Comparison of ENCODE assay signal across 17 cellular contexts in genomic region chr6:90315354-90315960, GRCh38.
"Had no signal": no experiment of that assay in that cellular context is flagged by ENCODE, and none has a peak within 500 bp of the region (broad histone marks: within the 10 kb centered on the region; RNA-seq: fewer than 3 reads in every experiment).

No MANE protein-coding gene starts in this region.

- ATAC-seq: activated CD8-positive, alpha-beta T cell treated with anti-CD3 and anti-CD28 coated beads, Interleukin-2, amount 10 ng/mL, durations not matched to agents 7 days and 5 days; activated T-cell treated with anti-CD3 and anti-CD28 coated beads, Interleukin-2, amount 50 U/mL, for 4 hours; body of pancreas; foreskin keratinocyte; left lung had no signal

- H3K4me3 Mint-ChIP-seq: activated CD4-positive, alpha-beta T cell treated with anti-CD3 and anti-CD28 coated beads, Interleukin-2, amount 10 ng/mL, durations not matched to agents 24 days and 14 days; activated CD8-positive, alpha-beta T cell treated with anti-CD3 and anti-CD28 coated beads, Interleukin-2, amount 10 ng/mL, durations not matched to agents 7 days and 5 days; activated naive CD4-positive, alpha-beta T cell treated with anti-CD3 and anti-CD28 coated beads for 36 hours; activated T-cell treated with anti-CD3 and anti-CD28 coated beads, Interleukin-2, amount 50 U/mL, for 4 hours; neural crest cell; stimulated activated naive CD8-positive, alpha-beta T cell treated with anti-CD3 and anti-CD28 coated beads, Interleukin-15, Interleukin-2, amounts not matched to agents 100 ng/mL and 50 ng/mL, for 24 hours had no signal

- H3K27ac ChIP-seq: body of pancreas, foreskin keratinocyte, left lung, suprapubic skin, vagina had no signal

- H3K27me3 Mint-ChIP-seq: stimulated activated naive CD8-positive, alpha-beta T cell treated with anti-CD3 and anti-CD28 coated beads, Interleukin-15, Interleukin-2, amounts not matched to agents 100 ng/mL and 50 ng/mL, for 24 hours had no signal

- H3K4me3 ChIP-seq: body of pancreas, left lung, suprapubic skin, vagina had no signal

- H3K9me3 ChIP-seq: body of pancreas, left lung, suprapubic skin, vagina had no signal

- H3K27ac Mint-ChIP-seq: activated CD4-positive, alpha-beta T cell treated with anti-CD3 and anti-CD28 coated beads, Interleukin-2, amount 10 ng/mL, durations not matched to agents 24 days and 14 days; activated CD8-positive, alpha-beta T cell treated with anti-CD3 and anti-CD28 coated beads, Interleukin-2, amount 10 ng/mL, durations not matched to agents 7 days and 5 days; activated naive CD4-positive, alpha-beta T cell treated with anti-CD3 and anti-CD28 coated beads for 36 hours; stimulated activated naive CD8-positive, alpha-beta T cell treated with anti-CD3 and anti-CD28 coated beads, Interleukin-15, Interleukin-2, amounts not matched to agents 100 ng/mL and 50 ng/mL, for 24 hours had no signal

- H3K36me3 ChIP-seq: left lung, suprapubic skin, vagina had no signal

- H3K27me3 ChIP-seq: body of pancreas, left lung, suprapubic skin, vagina had no signal

- H3K4me1 ChIP-seq: body of pancreas, foreskin keratinocyte, left lung, suprapubic skin, vagina had no signal

- DNase-seq: activated CD4-positive, alpha-beta T cell treated with anti-CD3 and anti-CD28 coated beads, Interleukin-2, amount 10 ng/mL, durations not matched to agents 24 days and 14 days; activated CD8-positive, alpha-beta T cell treated with anti-CD3 and anti-CD28 coated beads, Interleukin-2, amount 10 ng/mL, durations not matched to agents 7 days and 5 days; activated naive CD4-positive, alpha-beta T cell treated with anti-CD3 and anti-CD28 coated beads for 36 hours; activated T-cell treated with anti-CD3 and anti-CD28 coated beads, Interleukin-2, amount 50 U/mL, for 4 hours; body of pancreas; foreskin keratinocyte; hypothalamus; islet precursor cell; left lung; stimulated activated CD4-positive, alpha-beta T cell treated with anti-CD3 and anti-CD28 coated beads, Interleukin-12 subunit alpha, Interleukin-12 subunit beta, amount 100 ng/mL, for 4 hours; stimulated activated CD4-positive, alpha-beta T cell treated with anti-CD3 and anti-CD28 coated beads, Interleukin-2, amount 100 ng/mL, for 24 hours; T-helper 9 cell; trophoblast cell had no signal

- H3K9me3 Mint-ChIP-seq: activated CD4-positive, alpha-beta T cell treated with anti-CD3 and anti-CD28 coated beads, Interleukin-2, amount 10 ng/mL, durations not matched to agents 24 days and 14 days; activated naive CD4-positive, alpha-beta T cell treated with anti-CD3 and anti-CD28 coated beads for 36 hours; activated T-cell treated with anti-CD3 and anti-CD28 coated beads, Interleukin-2, amount 50 U/mL, for 4 hours; neural crest cell; stimulated activated naive CD8-positive, alpha-beta T cell treated with anti-CD3 and anti-CD28 coated beads, Interleukin-15, Interleukin-2, amounts not matched to agents 100 ng/mL and 50 ng/mL, for 24 hours had no signal

- H3K4me1 Mint-ChIP-seq: neural crest cell had no signal
